ENCODE assay signal across 11 cellular contexts in genomic region chr1:19423130-19423529, GRCh38.
DNase-seq lines count a peak whose midpoint lies in the region; ATAC-seq and TF ChIP-seq lines count a peak whose summit lies in the region.
"Had no signal": no experiment of that assay in that cellular context is flagged by ENCODE, and none has a peak within 500 bp of the region (broad histone marks: within the 10 kb centered on the region; RNA-seq: fewer than 3 reads in every experiment).

No MANE protein-coding gene starts in this region.

- H3K27me3 Mint-ChIP-seq in activated CD8-positive, alpha-beta memory T cell treated with anti-CD3 and anti-CD28 coated beads, Interleukin-2, amount 10 ng/mL, durations not matched to agents 7 days and 5 days: no peaks in the 10 kb centered on the region
- no peaks in the 10 kb centered on the region for H3K27me3 Mint-ChIP-seq in activated naive CD8-positive, alpha-beta T cell treated with anti-CD3 and anti-CD28 coated beads, Interleukin-2, amount 50 U/mL, for 24 hours
- H3K27me3 Mint-ChIP-seq in memory B cell (no peaks in the 10 kb centered on the region), progenitor cell of endocrine pancreas (no peaks in the 10 kb centered on the region)

- no peaks in the 10 kb centered on the region for H3K9me3 ChIP-seq in thymus (ENCODE audit: control insufficient read depth)

- H3K9me3 Mint-ChIP-seq in activated CD8-positive, alpha-beta memory T cell treated with anti-CD3 and anti-CD28 coated beads, Interleukin-2, amount 10 ng/mL, durations not matched to agents 7 days and 5 days (ENCODE audit: low read depth): no peaks in the 10 kb centered on the region
- H3K9me3 Mint-ChIP-seq in activated naive CD8-positive, alpha-beta T cell treated with anti-CD3 and anti-CD28 coated beads, Interleukin-2, amount 50 U/mL, for 24 hours: no peaks in the 10 kb centered on the region
- no peaks in the 10 kb centered on the region for H3K9me3 Mint-ChIP-seq in memory B cell
- H3K9me3 Mint-ChIP-seq in progenitor cell of endocrine pancreas (ENCODE audit: low read depth): no peaks in the 10 kb centered on the region

- H3K27me3 ChIP-seq in thymus (ENCODE audit: control insufficient read depth, insufficient read depth): no peaks in the 10 kb centered on the region

- peak overlapping the region; percentile 25 for H3K27ac Mint-ChIP-seq in activated CD8-positive, alpha-beta memory T cell treated with anti-CD3 and anti-CD28 coated beads, Interleukin-2, amount 10 ng/mL, durations not matched to agents 7 days and 5 days
- H3K27ac Mint-ChIP-seq in activated naive CD8-positive, alpha-beta T cell treated with anti-CD3 and anti-CD28 coated beads, Interleukin-2, amount 50 U/mL, for 24 hours: peak overlapping the region; percentile 77
- H3K27ac Mint-ChIP-seq in memory B cell (peak overlapping the region; percentile 68), progenitor cell of endocrine pancreas (no peak overlapping the region)

- CTCF ChIA-PET in activated CD8-positive, alpha-beta memory T cell treated with anti-CD3 and anti-CD28 coated beads, Interleukin-2, amount 10 ng/mL, durations not matched to agents 7 days and 5 days (lab: Charles Lee): no interaction called here

- H3K27ac ChIP-seq in thymus (ENCODE audit: low read depth): peak overlapping the region; percentile 27

- WGBS in thymus: 94% methylated on average over 5 of the region's 5 CpGs

- DNase-seq in activated CD8-positive, alpha-beta memory T cell treated with anti-CD3 and anti-CD28 coated beads, Interleukin-2, amount 10 ng/mL, durations not matched to agents 7 days and 5 days: no peak
- no peak for DNase-seq in activated CD8-positive, alpha-beta memory T cell treated with anti-CD3 and anti-CD28 coated beads, Interleukin-2, amount 50 U/mL, for 4 hours
- no peak for DNase-seq in activated naive CD8-positive, alpha-beta T cell treated with anti-CD3 and anti-CD28 coated beads, Interleukin-2, amount 50 U/mL, for 24 hours
- DNase-seq in memory B cell (ENCODE audit: low spot score in 2 of 2): no peak
- no peak for DNase-seq in iPS-NIHi7 (ENCODE audit: extremely low spot score)
- no peak for DNase-seq in progenitor cell of endocrine pancreas (ENCODE audit: low spot score, unreplicated experiment)
- DNase-seq: ACHN, NCI-H2171 treated with DMSO at 0.1 percent for 48 hours, retina had no signal

- H3K4me3 ChIP-seq in thymus (ENCODE audit: low read length): no peak overlapping the region

- H3K4me3 Mint-ChIP-seq in activated CD8-positive, alpha-beta memory T cell treated with anti-CD3 and anti-CD28 coated beads, Interleukin-2, amount 10 ng/mL, durations not matched to agents 7 days and 5 days: no peak overlapping the region
- H3K4me3 Mint-ChIP-seq in activated naive CD8-positive, alpha-beta T cell treated with anti-CD3 and anti-CD28 coated beads, Interleukin-2, amount 50 U/mL, for 24 hours: no peak overlapping the region
- H3K4me3 Mint-ChIP-seq in memory B cell (no peak overlapping the region), progenitor cell of endocrine pancreas (ENCODE audit: low read depth) (no peak overlapping the region)

- peaks cover 24% of the 10 kb centered on the region for H3K4me1 Mint-ChIP-seq in activated CD8-positive, alpha-beta memory T cell treated with anti-CD3 and anti-CD28 coated beads, Interleukin-2, amount 10 ng/mL, durations not matched to agents 7 days and 5 days
- H3K4me1 Mint-ChIP-seq in activated naive CD8-positive, alpha-beta T cell treated with anti-CD3 and anti-CD28 coated beads, Interleukin-2, amount 50 U/mL, for 24 hours: peaks cover 65% of the 10 kb centered on the region
- peaks cover 48% of the 10 kb centered on the region for H3K4me1 Mint-ChIP-seq in memory B cell
- peaks cover 23% of the 10 kb centered on the region for H3K4me1 Mint-ChIP-seq in progenitor cell of endocrine pancreas (ENCODE audit: low read depth)

- H3K36me3 ChIP-seq in thymus (ENCODE audit: control insufficient read depth, insufficient read depth): peaks cover 16% of the 10 kb centered on the region

- ATAC-seq in activated CD8-positive, alpha-beta memory T cell treated with anti-CD3 and anti-CD28 coated beads, Interleukin-2, amount 10 ng/mL, durations not matched to agents 7 days and 5 days: no peak
- ATAC-seq in activated naive CD8-positive, alpha-beta T cell treated with anti-CD3 and anti-CD28 coated beads, Interleukin-2, amount 50 U/mL, for 24 hours: no peak
- ATAC-seq in memory B cell (ENCODE audit: low read depth): no peak
- ATAC-seq in GM21737 (IDR thresholded peaks at IDR 0.05; ENCODE audit: unreplicated experiment): no peak

- no peak for TF ChIP-seq CTCF in progenitor cell of endocrine pancreas (IDR thresholded peaks at IDR 0.05; ENCODE audit: unreplicated experiment)

- peaks cover 47% of the 10 kb centered on the region for H3K4me1 ChIP-seq in thymus (ENCODE audit: control insufficient read depth, insufficient read depth, low read length)

- peaks cover 13% of the 10 kb centered on the region for H3K36me3 Mint-ChIP-seq in activated CD8-positive, alpha-beta memory T cell treated with anti-CD3 and anti-CD28 coated beads, Interleukin-2, amount 10 ng/mL, durations not matched to agents 7 days and 5 days
- peaks cover 20% of the 10 kb centered on the region for H3K36me3 Mint-ChIP-seq in activated naive CD8-positive, alpha-beta T cell treated with anti-CD3 and anti-CD28 coated beads, Interleukin-2, amount 50 U/mL, for 24 hours (ENCODE audit: low read depth)
- H3K36me3 Mint-ChIP-seq in memory B cell (peaks cover 14% of the 10 kb centered on the region), progenitor cell of endocrine pancreas (ENCODE audit: insufficient read depth) (peaks cover 5% of the 10 kb centered on the region)
